ENCODE assay signal across 1 cellular context in genomic region chr5:16017720-16018119, GRCh38.
TF ChIP-seq lines count a peak whose summit lies in the region.

No MANE protein-coding gene starts in this region.

TF ChIP-seq in K562, 482 proteins besides CTCF, POLR2A, EP300 and RAD21 (continued from another document):
- TF ChIP-seq BCLAF1 (IDR thresholded peaks at IDR 0.05; ENCODE audit: borderline replicate concordance in 1 of 2, control insufficient read depth in 1 of 2, low read depth in 2 of 2, low read length in 1 of 2) (no peak), CEBPB (tag; IDR thresholded peaks at IDR 0.05) (peak; percentile 14; the same call in 1 of the 2 replicates), ZNF431 (CRISPR knock-in tag; IDR thresholded peaks at IDR 0.05) (no peak), CEBPG (CRISPR knock-in tag; IDR thresholded peaks at IDR 0.05) (no peak), CEBPG (tag; conservative IDR thresholded peaks at IDR 0.05 in 1 of 2, IDR thresholded peaks at IDR 0.05 in 1 of 2) (peak in 1 of 2 experiments; percentile 82; a peak in 2 of 4 replicates), POLR3A (IDR thresholded peaks at IDR 0.05; ENCODE audit: borderline replicate concordance, extremely low read depth, insufficient read depth, insufficient read length) (no peak), GATA2 (CRISPR knock-in tag; IDR thresholded peaks at IDR 0.05) (no peak), EGR1 (conservative IDR thresholded peaks at IDR 0.05) (no peak), BMI1 (IDR thresholded peaks at IDR 0.05; ENCODE audit: low read length) (no peak), ZSCAN32 (CRISPR knock-in tag; IDR thresholded peaks at IDR 0.05) (0 out of 2 replicates have a peak, but pooled peaks have one; percentile 27), CHD7 (IDR thresholded peaks at IDR 0.05; ENCODE audit: low read depth, low read length) (no peak), ZNF695 (CRISPR knock-in tag; IDR thresholded peaks at IDR 0.05) (no peak), PURB (CRISPR knock-in tag; IDR thresholded peaks at IDR 0.05; ENCODE audit: low read depth) (no peak), ZNF184 (CRISPR knock-in tag; IDR thresholded peaks at IDR 0.05) (no peak), ELK1 (CRISPR knock-in tag; IDR thresholded peaks at IDR 0.05) (no peak), FOS (IDR thresholded peaks at IDR 0.05; ENCODE audit: extremely low read depth, insufficient read length) (no peak), POLR2AphosphoS5 (IDR thresholded peaks at IDR 0.05; ENCODE audit: control insufficient read depth, insufficient read depth, low read depth, low read length) (no peak), KHSRP (IDR thresholded peaks at IDR 0.05) (no peak), FIP1L1 (IDR thresholded peaks at IDR 0.05; ENCODE audit: low read depth, low read length, poor library complexity, severe bottlenecking) (no peak), FOXJ2 (tag; IDR thresholded peaks at IDR 0.05) (no peak), ZBTB1 (CRISPR knock-in tag; IDR thresholded peaks at IDR 0.05; ENCODE audit: borderline replicate concordance, low read depth) (no peak), EHMT2 (IDR thresholded peaks at IDR 0.05) (no peak)
TF ChIP-seq in K562: peak in this region for 4.
